ENCODE assay signal across 9 cellular contexts in the genomic region with DNA sequence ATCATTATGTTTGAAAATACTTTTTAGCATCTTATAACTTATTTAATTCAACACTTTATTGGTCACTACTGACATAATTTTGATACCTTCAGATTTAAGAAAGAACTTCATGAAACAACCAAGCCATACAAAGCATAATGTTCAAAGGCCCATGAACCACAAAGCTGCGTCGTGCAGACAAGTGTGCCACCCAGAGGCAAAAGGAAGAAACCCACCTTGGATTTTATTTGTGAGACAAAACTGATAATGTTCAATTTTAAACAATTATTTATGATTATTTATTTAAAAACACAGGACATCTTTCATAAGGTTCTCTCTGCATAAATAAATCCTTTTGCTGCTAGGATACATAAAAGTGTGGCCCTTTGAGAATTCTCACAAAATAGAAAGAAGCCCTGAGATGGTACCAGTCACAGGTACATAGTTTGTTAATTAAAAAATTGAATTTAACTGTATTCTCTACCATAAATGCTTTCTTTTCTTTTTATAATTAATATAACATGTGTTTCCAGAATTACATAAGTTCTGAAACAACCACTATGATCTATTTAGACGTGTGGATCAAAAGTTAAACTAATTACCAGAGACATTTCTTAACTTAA.
DNase-seq lines count a peak whose midpoint lies in the region; ATAC-seq, FAIRE-seq and TF ChIP-seq lines count a peak whose summit lies in the region.
"Had no signal": no experiment of that assay in that cellular context is flagged by ENCODE, and none has a peak within 500 bp of the region (broad histone marks: within the 10 kb centered on the region; RNA-seq: fewer than 3 reads in every experiment).

No MANE protein-coding gene starts in this region.

- H3K27me3 ChIP-seq in H9 (ENCODE audit: insufficient read depth, low read length) (no peaks in the 10 kb centered on the region), adrenal gland (no peaks in the 10 kb centered on the region)

- intact Hi-C loops in Calu3 (cut with micrococcal nuclease; ENCODE audit: unreplicated experiment) (loop anchor here (10.0 kb wide), 1 partner anchor 64 kb away; no protein-coding TSS in a partner anchor), adrenal gland (cut with DNase I) (no loop called here)

- peaks cover 0 to 10% of the 10 kb centered on the region in 2 donors for H3K36me3 ChIP-seq in adrenal gland (replicated peaks in 1 of 2)

- no peak overlapping the region for H3K27ac Mint-ChIP-seq in Calu3 (ENCODE audit: unreplicated experiment)
- no peak overlapping the region for H3K27ac Mint-ChIP-seq in H9
- H3K27ac Mint-ChIP-seq: T-helper 1 cell treated with Interleukin-12 subunit alpha and Interleukin-12 subunit beta and Interleukin-4 antibody, amounts not matched to agents 30 μg/mL and 1 μg/mL, for 36 hours had no signal

- H3K4me3 ChIP-seq in adrenal gland, result no peak overlapping the region

- H4K8ac ChIP-seq in H9 (replicated peaks; ENCODE audit: insufficient read length, low read depth, low read length), result no peak overlapping the region

- no peak for TF ChIP-seq POLR2A in adrenal gland (IDR thresholded peaks at IDR 0.05)

- no peak overlapping the region for H3K4me3 Mint-ChIP-seq in Calu3 (ENCODE audit: low read depth, unreplicated experiment)
- H3K4me3 Mint-ChIP-seq in H9, result no peak overlapping the region
- H3K4me3 Mint-ChIP-seq: T-helper 1 cell treated with Interleukin-12 subunit alpha and Interleukin-12 subunit beta and Interleukin-4 antibody, amounts not matched to agents 30 μg/mL and 1 μg/mL, for 36 hours had no signal

- no peak overlapping the region for H3K18ac ChIP-seq in H9 (ENCODE audit: insufficient read length, low read depth, low read length)

- no peak overlapping the region for H3K14ac ChIP-seq in H9 (ENCODE audit: insufficient read depth, low read length)

- H3K27me3 Mint-ChIP-seq in Calu3 (ENCODE audit: unreplicated experiment), result no peaks in the 10 kb centered on the region
- H3K27me3 Mint-ChIP-seq in H9 (ENCODE audit: low read depth), result no peaks in the 10 kb centered on the region

- H3K9ac ChIP-seq in H9 (ENCODE audit: extremely low read depth, insufficient read length, low read length), result no peak overlapping the region

- H2BK20ac ChIP-seq in H9 (ENCODE audit: low read depth, low read length, poor library complexity, severe bottlenecking), result no peak overlapping the region

- H2BK15ac ChIP-seq in H9 (ENCODE audit: low read depth, low read length), result no peak overlapping the region

- H2AFZ ChIP-seq in H9 (ENCODE audit: low read length), result no peak overlapping the region

- H3K9me3 ChIP-seq in H9 (ENCODE audit: control insufficient read depth, low read depth, low read length) (no peaks in the 10 kb centered on the region), adrenal gland (replicated peaks in 1 of 3) (no peaks in the 10 kb centered on the region)

- H2AK5ac ChIP-seq in H9 (ENCODE audit: insufficient read length, low read length), result no peak overlapping the region

- peak; percentile 98 for FAIRE-seq in islet of Langerhans (lab: Jason Lieb, UNC)

- H2BK5ac ChIP-seq in H9 (ENCODE audit: insufficient read length, low read length), result no peak overlapping the region

- H3K79me2 ChIP-seq in H9 (ENCODE audit: insufficient read depth, low read length), result no peaks in the 10 kb centered on the region

- H3K79me1 ChIP-seq in H9 (ENCODE audit: insufficient read depth, low read depth, low read length, poor library complexity, severe bottlenecking), result no peaks in the 10 kb centered on the region

- no peaks in the 10 kb centered on the region for H3K23me2 ChIP-seq in H9 (ENCODE audit: insufficient read length, low read depth, low read length, poor library complexity, severe bottlenecking)

- no peak for TF ChIP-seq CTCF in Calu3 (IDR thresholded peaks at IDR 0.05; ENCODE audit: unreplicated experiment)
- peak; percentile 91 for TF ChIP-seq CTCF in H9 (conservative IDR thresholded peaks at IDR 0.05)
- TF ChIP-seq CTCF in adrenal gland (IDR thresholded peaks at IDR 0.05), result peak; percentile 47 to 78 (median 66)

- H2BK12ac ChIP-seq in H9 (ENCODE audit: insufficient read length, low read depth, low read length), result no peak overlapping the region

- H3K4me1 Mint-ChIP-seq in Calu3 (ENCODE audit: low read depth, unreplicated experiment) (no peaks in the 10 kb centered on the region), H9 (peaks cover 5 to 11% of the 10 kb centered on the region in 2 experiments)

- WGBS in H9 (ENCODE audit: extremely low coverage, insufficient read length, low lambda C conversion rate), result no CpG with 5 or more reads among the region's 3 CpGs
- 23 to 27% (median 26%) methylated on average over 3 of the region's 3 CpGs for WGBS in adrenal gland, 4 donors

- no peak overlapping the region for H4K5ac ChIP-seq in H9 (ENCODE audit: insufficient read length, low read depth, low read length)

- H3K56ac ChIP-seq in H9 (ENCODE audit: insufficient read length, low read depth, low read length), result no peak overlapping the region

- no peaks in the 10 kb centered on the region for H4K20me1 ChIP-seq in H9 (ENCODE audit: control insufficient read depth, insufficient read depth, insufficient read length)

- no peak overlapping the region for H3K23ac ChIP-seq in H9 (ENCODE audit: insufficient read length, low read depth, low read length)

- no peak overlapping the region for H3K4ac ChIP-seq in H9 (ENCODE audit: low read depth, low read length)

- H3K4me1 ChIP-seq in H9 (ENCODE audit: insufficient read depth, low read length), result no peaks in the 10 kb centered on the region
- no peaks in the 10 kb centered on the region for H3K4me1 ChIP-seq in adrenal gland (replicated peaks in 1 of 2)

- no peaks in the 10 kb centered on the region for H3K36me3 Mint-ChIP-seq in Calu3 (ENCODE audit: insufficient read depth, unreplicated experiment)
- peaks cover 0 to 5% (median 2%) of the 10 kb centered on the region in 3 experiments; a peak in 4 of 7 replicates for H3K36me3 Mint-ChIP-seq in H9 (ENCODE audit: insufficient read depth in 1 of 3, low read depth in 3 of 3)

- DNase-seq in Calu3 (peak; percentile 1), H9 (no peak), NCI-H526 treated with DMSO at 0.1 percent for 48 hours (lab: John Stamatoyannopoulos, UW) (peak; percentile 49), adrenal gland (peak in 5 of 7 donors; percentile 16 to 61 (median 23))
- DNase-seq in stimulated activated naive CD8-positive, alpha-beta T cell treated with anti-CD3 and anti-CD28 coated beads, Interleukin-15, Interleukin-2, amounts not matched to agents 100 U/mL and 50 U/mL, for 24 hours, result peak; percentile 34

- H3K4me2 ChIP-seq in H9 (ENCODE audit: insufficient read depth, insufficient read length, low read length), result no peak overlapping the region

- CTCF ChIA-PET in Calu3 (lab: Charles Lee), result no interaction called here

- BruUV-seq in Calu3 (replicated peaks; lab: Mats Ljungman, UMichigan), result no TSS peak

- ATAC-seq in stimulated activated naive CD8-positive, alpha-beta T cell treated with anti-CD3 and anti-CD28 coated beads, Interleukin-15, Interleukin-2, amounts not matched to agents 100 U/mL and 50 U/mL, for 24 hours, result no peak
- ATAC-seq in GM21717 (IDR thresholded peaks at IDR 0.05; ENCODE audit: unreplicated experiment) (no peak), HG02623 (IDR thresholded peaks at IDR 0.05; ENCODE audit: unreplicated experiment) (no peak)

- H2BK120ac ChIP-seq in H9 (ENCODE audit: low read depth, low read length, poor library complexity, severe bottlenecking), result no peak overlapping the region

- H3K9me3 Mint-ChIP-seq in Calu3 (ENCODE audit: low read depth, unreplicated experiment) (no peaks in the 10 kb centered on the region), H9 (no peaks in the 10 kb centered on the region)
- H3K9me3 Mint-ChIP-seq: T-helper 1 cell treated with Interleukin-12 subunit alpha and Interleukin-12 subunit beta and Interleukin-4 antibody, amounts not matched to agents 30 μg/mL and 1 μg/mL, for 36 hours had no signal

- H4K91ac ChIP-seq in H9 (ENCODE audit: insufficient read length, low read depth, low read length), result no peak overlapping the region

- H3T11ph ChIP-seq in H9 (ENCODE audit: low read length), result no peak overlapping the region

- H3K27ac ChIP-seq in H9 (ENCODE audit: insufficient read length, low read depth, low read length) (no peak overlapping the region), adrenal gland (no peak overlapping the region)
